28 cellular contexts compared by ENCODE assay signal in the genomic region with DNA sequence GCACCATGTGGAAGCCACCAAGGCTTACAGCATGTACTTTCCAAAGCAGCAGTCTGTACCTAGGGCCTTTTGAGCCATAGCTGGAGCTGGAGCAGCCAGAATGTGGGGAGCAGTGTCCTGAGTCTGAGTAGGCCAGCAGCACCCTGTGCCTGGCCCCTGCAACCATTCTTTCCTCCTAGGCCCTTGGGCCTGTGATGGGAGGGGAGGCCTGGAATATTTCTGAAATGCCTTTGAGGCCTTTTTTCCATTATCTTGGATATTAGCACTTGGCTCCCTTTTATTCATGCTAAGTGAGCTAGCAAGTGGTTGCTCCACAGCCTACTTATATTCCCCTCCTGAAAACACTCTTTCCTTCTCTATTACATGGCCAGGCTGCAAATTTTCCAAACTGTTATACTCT. TPM values are rescaled to one million over a fixed set of nuclear protein-coding genes. Genes with fewer than 3 reads are reported as not detected.
"Had no signal": no experiment of that assay in that cellular context is flagged by ENCODE, and none has a peak within 500 bp of the region (broad histone marks: within the 10 kb centered on the region; RNA-seq: fewer than 3 reads in every experiment).

No MANE protein-coding gene starts in this region.

- DNase-seq: effector CD8-positive, alpha-beta T cell; effector memory CD8-positive, alpha-beta T cell; endodermal cell; erythroblast; esophagus squamous epithelium; foreskin fibroblast; gastrocnemius medialis; glutamatergic neuron; head of caudate nucleus; heart right ventricle; hippocampal formation; left cardiac atrium; left lung; left ventricle myocardium superior; lower lobe of right lung; mesenchymal stem cell; mucosa of descending colon had no signal

- H3K36me3 ChIP-seq: esophagus squamous epithelium, gastrocnemius medialis, heart right ventricle, left lung, lower lobe of right lung had no signal

- ATAC-seq: effector memory CD8-positive, alpha-beta T cell; esophagus mucosa; gastrocnemius medialis; left lung; left ventricle myocardium superior; lower lobe of right lung; mucosa of descending colon had no signal

- H3K4me1 ChIP-seq: esophagus squamous epithelium, gastrocnemius medialis, left lung, lower lobe of right lung had no signal

- H3K4me3 ChIP-seq: coronary artery, esophagus squamous epithelium, gastrocnemius medialis, heart right ventricle, left lung, lower lobe of right lung, mucosa of descending colon had no signal

- H3K9me3 ChIP-seq: esophagus squamous epithelium, gastrocnemius medialis, heart right ventricle, lower lobe of right lung, mucosa of descending colon had no signal

- H3K27ac ChIP-seq: epithelial cell of prostate, gastrocnemius medialis, heart right ventricle, left lung, lower lobe of right lung had no signal

- H3K27me3 ChIP-seq: esophagus squamous epithelium, gastrocnemius medialis, left lung had no signal

RNA-seq across cellular contexts. Expression of a gene that starts 28.1 kb away (rescaled TPM):
- total RNA-seq: dermis microvascular lymphatic vessel endothelial cell, endodermal cell, esophagus mucosa, esophagus squamous epithelium, gastrocnemius medialis, glomerular endothelial cell, heart right ventricle, kidney epithelial cell, left cardiac atrium, left lung, left ventricle myocardium superior, lower leg skin, lower lobe of right lung, lung microvascular endothelial cell, mesenteric fat pad, mesothelial cell of epicardium, mucosa of descending colon, myocyte had no signal
